Comparison of ENCODE assay signal across 8 cellular contexts in genomic region chr9:89496645-89497044, GRCh38.
DNase-seq lines count a peak whose midpoint lies in the region; TF ChIP-seq lines count a peak whose summit lies in the region.

No MANE protein-coding gene starts in this region.

- H3K4me3 ChIP-seq in mucosa of stomach (ENCODE audit: low read length) = peak overlapping the region; percentile 26

- H3K36me3 ChIP-seq in mucosa of stomach (ENCODE audit: control insufficient read depth, insufficient read depth, low read length) = no peaks in the 10 kb centered on the region

- no peaks in the 10 kb centered on the region for H3K9me3 ChIP-seq in mucosa of stomach (ENCODE audit: control insufficient read depth, low read length)

- H3K27ac ChIP-seq in caudate nucleus (ENCODE audit: low read depth, low read length) = peak overlapping the region; percentile 82

- peak; percentile 47 for DNase-seq in stimulated activated CD4-positive, alpha-beta T cell treated with anti-CD3 and anti-CD28 coated beads, Interleukin-4, amount 100 ng/mL, for 1 hour
- no peak for DNase-seq in stimulated activated CD4-positive, alpha-beta T cell treated with anti-CD3 and anti-CD28 coated beads, Interleukin-12 subunit alpha, Interleukin-12 subunit beta, amount 100 ng/mL, for 4 hours
- DNase-seq in caudate nucleus (lab: John Stamatoyannopoulos, UW) (peak in 17 of 61 donors; percentile 18 to 62 (median 35)), 8988T (no peak), NCI-H2196 (lab: John Stamatoyannopoulos, UW; ENCODE audit: unreplicated experiment) (no peak), GM20000 (ENCODE audit: low spot score) (no peak), SHP77 treated with DMSO at 0.1 percent for 48 hours (lab: John Stamatoyannopoulos, UW) (no peak)

- H3K27me3 ChIP-seq in mucosa of stomach (ENCODE audit: control insufficient read depth, insufficient read depth, low read length) = no peaks in the 10 kb centered on the region

- peaks cover 41% of the 10 kb centered on the region for H3K4me1 ChIP-seq in mucosa of stomach (ENCODE audit: control insufficient read depth, insufficient read depth, low read length)

- peak overlapping the region; percentile 72 for H3K9ac ChIP-seq in mucosa of stomach (ENCODE audit: low read length)

- no peak for TF ChIP-seq CTCF in GM20000 (IDR thresholded peaks at IDR 0.05; ENCODE audit: extremely low read depth, missing control alignments)
